ENCODE assay signal across 23 cellular contexts in genomic region chr11:77479746-77480352, GRCh38. TPM values are rescaled to one million over a fixed set of nuclear protein-coding genes. Genes with fewer than 3 reads are reported as not detected.
DNase-seq lines count a peak whose midpoint lies in the region; ATAC-seq and TF ChIP-seq lines count a peak whose summit lies in the region.
"Had no signal": no experiment of that assay in that cellular context is flagged by ENCODE, and none has a peak within 500 bp of the region (broad histone marks: within the 10 kb centered on the region; RNA-seq: fewer than 3 reads in every experiment).

No MANE protein-coding gene starts in this region.

- no peak overlapping the region for H3K4me3 ChIP-seq in H7 (ENCODE audit: insufficient read depth, low read depth, low read length)
- H3K4me3 ChIP-seq in endodermal cell (ENCODE audit: low read length) = no peak overlapping the region
- H3K4me3 ChIP-seq in gastrocnemius medialis = no peak overlapping the region
- H3K4me3 ChIP-seq: BLaER1, GM12878, HAP-1, K562, SJSA1 had no signal

- H3K27me3 Mint-ChIP-seq in endodermal cell (ENCODE audit: insufficient read depth) = no peaks in the 10 kb centered on the region
- no peaks in the 10 kb centered on the region for H3K27me3 Mint-ChIP-seq in mesothelial cell of epicardium (ENCODE audit: low read depth)
- peaks cover 2 to 7% (median 3%) of the 10 kb centered on the region in 3 donors for H3K27me3 Mint-ChIP-seq in immature natural killer cell (ENCODE audit: low read depth in 3 of 3)

- ATAC-seq in gastrocnemius medialis = no peak
- ATAC-seq: GM12878, K562 had no signal

- H3K27me3 ChIP-seq in H7 (ENCODE audit: control insufficient read depth, insufficient read depth, low read length) (no peaks in the 10 kb centered on the region), endodermal cell (ENCODE audit: control insufficient read depth, insufficient read depth, low read length, poor library complexity, severe bottlenecking) (no peaks in the 10 kb centered on the region), gastrocnemius medialis (no peaks in the 10 kb centered on the region)
- H3K27me3 ChIP-seq: BLaER1, SJSA1 had no signal

- no peak overlapping the region for H3K4me3 Mint-ChIP-seq in endodermal cell
- no peak overlapping the region for H3K4me3 Mint-ChIP-seq in mesothelial cell of epicardium
- H3K4me3 Mint-ChIP-seq in immature natural killer cell = no peak overlapping the region
- H3K4me3 Mint-ChIP-seq: CD4-positive, CD25-positive, alpha-beta regulatory T cell had no signal

- H3K27ac ChIP-seq in endodermal cell (ENCODE audit: low read depth, low read length) = no peak overlapping the region
- no peak overlapping the region for H3K27ac ChIP-seq in gastrocnemius medialis
- H3K27ac ChIP-seq: BLaER1, HL-60, SJSA1 had no signal

- H3K4me1 Mint-ChIP-seq in endodermal cell (peaks cover 4% of the 10 kb centered on the region), mesothelial cell of epicardium (peaks cover 7% of the 10 kb centered on the region), immature natural killer cell (peaks cover 4 to 5% of the 10 kb centered on the region in 2 donors)

- no peaks in the 10 kb centered on the region for H3K36me3 ChIP-seq in H7 (replicated peaks; ENCODE audit: control insufficient read depth, insufficient read depth, low read length)
- no peaks in the 10 kb centered on the region for H3K36me3 ChIP-seq in endodermal cell (ENCODE audit: control insufficient read depth, insufficient read depth, low read length)
- H3K36me3 ChIP-seq in gastrocnemius medialis = no peaks in the 10 kb centered on the region
- H3K36me3 ChIP-seq: BLaER1, HAP-1, SJSA1 had no signal

- no peak overlapping the region for H3K9ac ChIP-seq in endodermal cell (ENCODE audit: extremely low read depth, low read length, poor library complexity, severe bottlenecking)
- H3K9ac ChIP-seq: BLaER1 had no signal

- no peak for TF ChIP-seq POLR2A in gastrocnemius medialis (IDR thresholded peaks at IDR 0.05)

- no peak for TF ChIP-seq CTCF in endodermal cell (conservative IDR thresholded peaks at IDR 0.05)
- no peak for TF ChIP-seq CTCF in mesothelial cell of epicardium (IDR thresholded peaks at IDR 0.05; ENCODE audit: unreplicated experiment)
- no peak for TF ChIP-seq CTCF in gastrocnemius medialis (IDR thresholded peaks at IDR 0.05 in 4 of 5, conservative IDR thresholded peaks at IDR 0.05 in 1 of 5)

- intact Hi-C loops in gastrocnemius medialis (cut with DNase I; ENCODE audit: low total_unique reads) = loop anchor here (10.0 kb wide), 1 partner anchor 355 kb away; the partner anchor contains the start of gene MYO7A

- H3K4me1 ChIP-seq in endodermal cell (ENCODE audit: control insufficient read depth, insufficient read depth, low read length) (no peaks in the 10 kb centered on the region), gastrocnemius medialis (no peaks in the 10 kb centered on the region)
- H3K4me1 ChIP-seq: BLaER1, SJSA1 had no signal

- H3K36me3 Mint-ChIP-seq in endodermal cell (ENCODE audit: low read depth) (no peaks in the 10 kb centered on the region), mesothelial cell of epicardium (no peaks in the 10 kb centered on the region), immature natural killer cell (no peaks in the 10 kb centered on the region)
- H3K36me3 Mint-ChIP-seq: CD4-positive, CD25-positive, alpha-beta regulatory T cell had no signal

- in situ Hi-C loops in gastrocnemius medialis (cut with MboI; ENCODE audit: low sequenced_read_pairs in 4 of 4) = no loop called here

- 93% methylated on average over 2 of the region's 2 CpGs; no CpG with 5 or more reads in 1 of the 2 experiments for WGBS in endodermal cell (ENCODE audit: insufficient coverage in 1 of 2, insufficient read length in 1 of 2), 2 experiments

- no peaks in the 10 kb centered on the region for H3K9me3 Mint-ChIP-seq in endodermal cell
- no peaks in the 10 kb centered on the region for H3K9me3 Mint-ChIP-seq in mesothelial cell of epicardium
- H3K9me3 Mint-ChIP-seq in immature natural killer cell = no peaks in the 10 kb centered on the region
- H3K9me3 Mint-ChIP-seq: CD4-positive, CD25-positive, alpha-beta regulatory T cell had no signal

- H3K27ac Mint-ChIP-seq in endodermal cell = peak overlapping the region; percentile 41
- H3K27ac Mint-ChIP-seq in mesothelial cell of epicardium = peak overlapping the region; percentile 85
- H3K27ac Mint-ChIP-seq in immature natural killer cell = peak overlapping the region in 1 of 6 donors; percentile 34
- H3K27ac Mint-ChIP-seq: CD4-positive, CD25-positive, alpha-beta regulatory T cell had no signal

- DNase-seq in H7 = peak; percentile 49
- peak; percentile 11 for DNase-seq in MV-4-11 (lab: John Stamatoyannopoulos, UW)
- DNase-seq in endodermal cell = no peak
- DNase-seq in mesothelial cell of epicardium (ENCODE audit: low spot score in 2 of 2, unreplicated experiment in 2 of 2) = no peak
- DNase-seq in gastrocnemius medialis = no peak
- no peak for DNase-seq in D341Med (ENCODE audit: low spot score)
- no peak for DNase-seq in immature natural killer cell
- DNase-seq in stimulated activated CD8-positive, alpha-beta memory T cell treated with anti-CD3 and anti-CD28 coated beads, Interleukin-4, amount 100 ng/mL, for 48 hours = no peak
- DNase-seq: CD4-positive, CD25-positive, alpha-beta regulatory T cell; DMS53; Kasumi-1; NCI-H1105 treated with DMSO at 0.1 percent for 48 hours; NCI-H146; NCI-H1930; NCI-H526 treated with DMSO at 0.1 percent for 48 hours; Right ventricle myocardium superior; RPMI8226 had no signal

- H3K9me3 ChIP-seq in endodermal cell (ENCODE audit: control insufficient read depth, low read length) = no peaks in the 10 kb centered on the region
- no peaks in the 10 kb centered on the region for H3K9me3 ChIP-seq in gastrocnemius medialis
- H3K9me3 ChIP-seq: BLaER1, HAP-1, SJSA1 had no signal

RNA-seq across cellular contexts. Expression of gene PAK1, which starts 6.0 kb away (rescaled TPM):
- 126 and 158 TPM in 2 replicates for total RNA-seq in H7 (2014; rRNA removed; shearing (Covaris generic))
- 10 to 100 TPM; 91.3 to 94.9 TPM for total RNA-seq in endodermal cell
- 77.0 TPM for polyA plus RNA-seq in endodermal cell (2013, experiment 1 of 2)
- polyA plus RNA-seq in endodermal cell (2013, experiment 2 of 2) = 66.0 TPM
- total RNA-seq in mesothelial cell of epicardium = 83.2 to 89.3 TPM (median 83.8 TPM) in 3 replicates
- total RNA-seq in gastrocnemius medialis = 10 to 100 TPM; 22.3 to 34.4 (median 27.9) TPM
- 10 to 100 TPM; 13.3 to 19.1 (median 18.3) TPM for polyA plus RNA-seq in immature natural killer cell

Comparison
In these comparisons a context has a peak if more than half of its experiments do, and no peak if none do; other contexts are left out.
1. DNase-seq: peak in H7 (single experiment) and MV-4-11 (single experiment); none in endodermal cell (single experiment), mesothelial cell of epicardium (0 of 2), gastrocnemius medialis (0 of 2), D341Med (single experiment), immature natural killer cell (0 of 3) and stimulated activated CD8-positive, alpha-beta memory T cell treated with anti-CD3 and anti-CD28 coated beads, Interleukin-4, amount 100 ng/mL, for 48 hours (single experiment).